In the genomic region with DNA sequence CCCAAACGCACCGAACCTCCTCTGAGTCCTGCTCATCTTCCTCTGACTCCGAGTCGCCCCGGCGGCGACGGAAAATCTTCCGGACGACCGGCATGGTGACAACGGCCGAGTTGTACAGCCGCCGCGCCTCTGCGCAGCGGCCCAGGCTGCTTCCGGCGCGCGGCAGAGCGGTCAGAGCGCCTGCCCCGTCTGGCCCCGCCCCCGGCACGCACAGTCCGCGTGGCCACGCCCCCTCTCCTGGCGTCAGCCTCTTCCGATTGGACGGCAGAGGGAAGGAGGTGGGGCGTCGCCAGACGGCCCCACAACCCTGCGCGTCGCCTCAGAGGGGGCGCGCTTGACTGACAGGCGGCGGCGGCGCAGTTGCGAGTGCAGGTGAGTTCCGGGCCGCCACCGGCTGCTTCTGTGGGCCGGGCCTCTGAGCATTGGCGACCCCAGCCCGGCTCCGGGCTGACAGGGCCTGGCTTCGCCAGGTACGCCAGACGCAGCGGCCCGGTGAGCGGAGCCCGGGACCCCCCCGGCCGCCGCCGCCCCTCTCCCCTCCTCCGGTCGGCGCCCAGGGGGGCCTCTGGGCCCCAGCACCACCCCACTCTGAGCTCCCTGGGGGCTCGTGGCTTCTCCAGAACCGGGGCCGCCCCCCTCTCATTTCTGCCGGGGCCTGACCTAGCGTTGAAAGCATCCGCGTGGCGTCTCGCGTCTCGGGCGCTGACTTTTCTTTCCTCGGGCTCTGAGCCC, we compare ENCODE assay signal across 1 cellular context.
TF ChIP-seq lines count a peak whose summit lies in the region.

A gene with protein sequence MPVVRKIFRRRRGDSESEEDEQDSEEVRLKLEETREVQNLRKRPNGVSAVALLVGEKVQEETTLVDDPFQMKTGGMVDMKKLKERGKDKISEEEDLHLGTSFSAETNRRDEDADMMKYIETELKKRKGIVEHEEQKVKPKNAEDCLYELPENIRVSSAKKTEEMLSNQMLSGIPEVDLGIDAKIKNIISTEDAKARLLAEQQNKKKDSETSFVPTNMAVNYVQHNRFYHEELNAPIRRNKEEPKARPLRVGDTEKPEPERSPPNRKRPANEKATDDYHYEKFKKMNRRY (minus strand): TSS at position 148 of the 732 bp plus-strand sequence. CDS start 54 bp downstream, at position 94.
A gene (plus strand): TSS at position 331 of the 732 bp plus-strand sequence. CDS start 17,098 bp downstream, outside the sequence.

TF ChIP-seq in GM12878, 131 proteins besides CTCF, POLR2A, EP300 and RAD21 (continued from another document):
- TF ChIP-seq, protein P1, sequence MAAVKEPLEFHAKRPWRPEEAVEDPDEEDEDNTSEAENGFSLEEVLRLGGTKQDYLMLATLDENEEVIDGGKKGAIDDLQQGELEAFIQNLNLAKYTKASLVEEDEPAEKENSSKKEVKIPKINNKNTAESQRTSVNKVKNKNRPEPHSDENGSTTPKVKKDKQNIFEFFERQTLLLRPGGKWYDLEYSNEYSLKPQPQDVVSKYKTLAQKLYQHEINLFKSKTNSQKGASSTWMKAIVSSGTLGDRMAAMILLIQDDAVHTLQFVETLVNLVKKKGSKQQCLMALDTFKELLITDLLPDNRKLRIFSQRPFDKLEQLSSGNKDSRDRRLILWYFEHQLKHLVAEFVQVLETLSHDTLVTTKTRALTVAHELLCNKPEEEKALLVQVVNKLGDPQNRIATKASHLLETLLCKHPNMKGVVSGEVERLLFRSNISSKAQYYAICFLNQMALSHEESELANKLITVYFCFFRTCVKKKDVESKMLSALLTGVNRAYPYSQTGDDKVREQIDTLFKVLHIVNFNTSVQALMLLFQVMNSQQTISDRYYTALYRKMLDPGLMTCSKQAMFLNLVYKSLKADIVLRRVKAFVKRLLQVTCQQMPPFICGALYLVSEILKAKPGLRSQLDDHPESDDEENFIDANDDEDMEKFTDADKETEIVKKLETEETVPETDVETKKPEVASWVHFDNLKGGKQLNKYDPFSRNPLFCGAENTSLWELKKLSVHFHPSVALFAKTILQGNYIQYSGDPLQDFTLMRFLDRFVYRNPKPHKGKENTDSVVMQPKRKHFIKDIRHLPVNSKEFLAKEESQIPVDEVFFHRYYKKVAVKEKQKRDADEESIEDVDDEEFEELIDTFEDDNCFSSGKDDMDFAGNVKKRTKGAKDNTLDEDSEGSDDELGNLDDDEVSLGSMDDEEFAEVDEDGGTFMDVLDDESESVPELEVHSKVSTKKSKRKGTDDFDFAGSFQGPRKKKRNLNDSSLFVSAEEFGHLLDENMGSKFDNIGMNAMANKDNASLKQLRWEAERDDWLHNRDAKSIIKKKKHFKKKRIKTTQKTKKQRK (IDR thresholded peaks at IDR 0.05; ENCODE audit: low read depth, low read length): no peak
- TF ChIP-seq, protein P2, sequence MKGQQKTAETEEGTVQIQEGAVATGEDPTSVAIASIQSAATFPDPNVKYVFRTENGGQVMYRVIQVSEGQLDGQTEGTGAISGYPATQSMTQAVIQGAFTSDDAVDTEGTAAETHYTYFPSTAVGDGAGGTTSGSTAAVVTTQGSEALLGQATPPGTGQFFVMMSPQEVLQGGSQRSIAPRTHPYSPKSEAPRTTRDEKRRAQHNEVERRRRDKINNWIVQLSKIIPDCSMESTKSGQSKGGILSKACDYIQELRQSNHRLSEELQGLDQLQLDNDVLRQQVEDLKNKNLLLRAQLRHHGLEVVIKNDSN (IDR thresholded peaks at IDR 0.05; ENCODE audit: borderline replicate concordance, extremely low read length, insufficient read depth, low read depth, low read length): no peak
- TF ChIP-seq KLF5 (IDR thresholded peaks at IDR 0.05; ENCODE audit: partially characterized antibody) (peak; percentile 78), SRF (IDR thresholded peaks at IDR 0.05; ENCODE audit: low read depth in 2 of 2, low read length in 2 of 2) (peak; percentile 11 to 90; a peak in 3 of 4 replicates), EZH2 (IDR thresholded peaks at IDR 0.05; ENCODE audit: borderline replicate concordance, control insufficient read depth, low read depth, low read length) (no peak), SMARCA5 (IDR thresholded peaks at IDR 0.05) (no peak), STAT3 (IDR thresholded peaks at IDR 0.05; ENCODE audit: low read depth, low read length) (no peak), LARP7 (IDR thresholded peaks at IDR 0.05) (0 out of 2 replicates have a peak, but pooled peaks have one; percentile 16), MXI1 (IDR thresholded peaks at IDR 0.05; ENCODE audit: low read depth, low read length) (peak; percentile 96), ZZZ3 (IDR thresholded peaks at IDR 0.05; ENCODE audit: control insufficient read depth, insufficient read length, low read depth) (no peak), ZNF217 (IDR thresholded peaks at IDR 0.05) (no peak), RUNX3 (IDR thresholded peaks at IDR 0.05; ENCODE audit: low read length) (peak; percentile 55; the same call in 1 of the 2 replicates), MYB (IDR thresholded peaks at IDR 0.05; ENCODE audit: borderline replicate concordance, low read depth, low read length) (no peak), SREBF2 (IDR thresholded peaks at IDR 0.05; ENCODE audit: low read length) (no peak), MTA3 (IDR thresholded peaks at IDR 0.05; ENCODE audit: borderline replicate concordance, low read length) (no peak)
- TF ChIP-seq, protein P3, sequence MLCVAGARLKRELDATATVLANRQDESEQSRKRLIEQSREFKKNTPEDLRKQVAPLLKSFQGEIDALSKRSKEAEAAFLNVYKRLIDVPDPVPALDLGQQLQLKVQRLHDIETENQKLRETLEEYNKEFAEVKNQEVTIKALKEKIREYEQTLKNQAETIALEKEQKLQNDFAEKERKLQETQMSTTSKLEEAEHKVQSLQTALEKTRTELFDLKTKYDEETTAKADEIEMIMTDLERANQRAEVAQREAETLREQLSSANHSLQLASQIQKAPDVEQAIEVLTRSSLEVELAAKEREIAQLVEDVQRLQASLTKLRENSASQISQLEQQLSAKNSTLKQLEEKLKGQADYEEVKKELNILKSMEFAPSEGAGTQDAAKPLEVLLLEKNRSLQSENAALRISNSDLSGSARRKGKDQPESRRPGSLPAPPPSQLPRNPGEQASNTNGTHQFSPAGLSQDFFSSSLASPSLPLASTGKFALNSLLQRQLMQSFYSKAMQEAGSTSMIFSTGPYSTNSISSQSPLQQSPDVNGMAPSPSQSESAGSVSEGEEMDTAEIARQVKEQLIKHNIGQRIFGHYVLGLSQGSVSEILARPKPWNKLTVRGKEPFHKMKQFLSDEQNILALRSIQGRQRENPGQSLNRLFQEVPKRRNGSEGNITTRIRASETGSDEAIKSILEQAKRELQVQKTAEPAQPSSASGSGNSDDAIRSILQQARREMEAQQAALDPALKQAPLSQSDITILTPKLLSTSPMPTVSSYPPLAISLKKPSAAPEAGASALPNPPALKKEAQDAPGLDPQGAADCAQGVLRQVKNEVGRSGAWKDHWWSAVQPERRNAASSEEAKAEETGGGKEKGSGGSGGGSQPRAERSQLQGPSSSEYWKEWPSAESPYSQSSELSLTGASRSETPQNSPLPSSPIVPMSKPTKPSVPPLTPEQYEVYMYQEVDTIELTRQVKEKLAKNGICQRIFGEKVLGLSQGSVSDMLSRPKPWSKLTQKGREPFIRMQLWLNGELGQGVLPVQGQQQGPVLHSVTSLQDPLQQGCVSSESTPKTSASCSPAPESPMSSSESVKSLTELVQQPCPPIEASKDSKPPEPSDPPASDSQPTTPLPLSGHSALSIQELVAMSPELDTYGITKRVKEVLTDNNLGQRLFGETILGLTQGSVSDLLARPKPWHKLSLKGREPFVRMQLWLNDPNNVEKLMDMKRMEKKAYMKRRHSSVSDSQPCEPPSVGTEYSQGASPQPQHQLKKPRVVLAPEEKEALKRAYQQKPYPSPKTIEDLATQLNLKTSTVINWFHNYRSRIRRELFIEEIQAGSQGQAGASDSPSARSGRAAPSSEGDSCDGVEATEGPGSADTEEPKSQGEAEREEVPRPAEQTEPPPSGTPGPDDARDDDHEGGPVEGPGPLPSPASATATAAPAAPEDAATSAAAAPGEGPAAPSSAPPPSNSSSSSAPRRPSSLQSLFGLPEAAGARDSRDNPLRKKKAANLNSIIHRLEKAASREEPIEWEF (IDR thresholded peaks at IDR 0.05; ENCODE audit: insufficient replicate concordance, low read depth, low read length): no peak
- TF ChIP-seq, protein P4, sequence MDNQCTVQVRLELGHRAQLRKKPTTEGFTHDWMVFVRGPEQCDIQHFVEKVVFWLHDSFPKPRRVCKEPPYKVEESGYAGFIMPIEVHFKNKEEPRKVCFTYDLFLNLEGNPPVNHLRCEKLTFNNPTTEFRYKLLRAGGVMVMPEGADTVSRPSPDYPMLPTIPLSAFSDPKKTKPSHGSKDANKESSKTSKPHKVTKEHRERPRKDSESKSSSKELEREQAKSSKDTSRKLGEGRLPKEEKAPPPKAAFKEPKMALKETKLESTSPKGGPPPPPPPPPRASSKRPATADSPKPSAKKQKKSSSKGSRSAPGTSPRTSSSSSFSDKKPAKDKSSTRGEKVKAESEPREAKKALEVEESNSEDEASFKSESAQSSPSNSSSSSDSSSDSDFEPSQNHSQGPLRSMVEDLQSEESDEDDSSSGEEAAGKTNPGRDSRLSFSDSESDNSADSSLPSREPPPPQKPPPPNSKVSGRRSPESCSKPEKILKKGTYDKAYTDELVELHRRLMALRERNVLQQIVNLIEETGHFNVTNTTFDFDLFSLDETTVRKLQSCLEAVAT (IDR thresholded peaks at IDR 0.05): no peak
- TF ChIP-seq, protein P5, sequence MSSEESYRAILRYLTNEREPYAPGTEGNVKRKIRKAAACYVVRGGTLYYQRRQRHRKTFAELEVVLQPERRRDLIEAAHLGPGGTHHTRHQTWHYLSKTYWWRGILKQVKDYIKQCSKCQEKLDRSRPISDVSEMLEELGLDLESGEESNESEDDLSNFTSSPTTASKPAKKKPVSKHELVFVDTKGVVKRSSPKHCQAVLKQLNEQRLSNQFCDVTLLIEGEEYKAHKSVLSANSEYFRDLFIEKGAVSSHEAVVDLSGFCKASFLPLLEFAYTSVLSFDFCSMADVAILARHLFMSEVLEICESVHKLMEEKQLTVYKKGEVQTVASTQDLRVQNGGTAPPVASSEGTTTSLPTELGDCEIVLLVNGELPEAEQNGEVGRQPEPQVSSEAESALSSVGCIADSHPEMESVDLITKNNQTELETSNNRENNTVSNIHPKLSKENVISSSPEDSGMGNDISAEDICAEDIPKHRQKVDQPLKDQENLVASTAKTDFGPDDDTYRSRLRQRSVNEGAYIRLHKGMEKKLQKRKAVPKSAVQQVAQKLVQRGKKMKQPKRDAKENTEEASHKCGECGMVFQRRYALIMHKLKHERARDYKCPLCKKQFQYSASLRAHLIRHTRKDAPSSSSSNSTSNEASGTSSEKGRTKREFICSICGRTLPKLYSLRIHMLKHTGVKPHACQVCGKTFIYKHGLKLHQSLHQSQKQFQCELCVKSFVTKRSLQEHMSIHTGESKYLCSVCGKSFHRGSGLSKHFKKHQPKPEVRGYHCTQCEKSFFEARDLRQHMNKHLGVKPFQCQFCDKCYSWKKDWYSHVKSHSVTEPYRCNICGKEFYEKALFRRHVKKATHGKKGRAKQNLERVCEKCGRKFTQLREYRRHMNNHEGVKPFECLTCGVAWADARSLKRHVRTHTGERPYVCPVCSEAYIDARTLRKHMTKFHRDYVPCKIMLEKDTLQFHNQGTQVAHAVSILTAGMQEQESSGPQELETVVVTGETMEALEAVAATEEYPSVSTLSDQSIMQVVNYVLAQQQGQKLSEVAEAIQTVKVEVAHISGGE (CRISPR knock-in tag; IDR thresholded peaks at IDR 0.05): no peak
- TF ChIP-seq, protein P6, sequence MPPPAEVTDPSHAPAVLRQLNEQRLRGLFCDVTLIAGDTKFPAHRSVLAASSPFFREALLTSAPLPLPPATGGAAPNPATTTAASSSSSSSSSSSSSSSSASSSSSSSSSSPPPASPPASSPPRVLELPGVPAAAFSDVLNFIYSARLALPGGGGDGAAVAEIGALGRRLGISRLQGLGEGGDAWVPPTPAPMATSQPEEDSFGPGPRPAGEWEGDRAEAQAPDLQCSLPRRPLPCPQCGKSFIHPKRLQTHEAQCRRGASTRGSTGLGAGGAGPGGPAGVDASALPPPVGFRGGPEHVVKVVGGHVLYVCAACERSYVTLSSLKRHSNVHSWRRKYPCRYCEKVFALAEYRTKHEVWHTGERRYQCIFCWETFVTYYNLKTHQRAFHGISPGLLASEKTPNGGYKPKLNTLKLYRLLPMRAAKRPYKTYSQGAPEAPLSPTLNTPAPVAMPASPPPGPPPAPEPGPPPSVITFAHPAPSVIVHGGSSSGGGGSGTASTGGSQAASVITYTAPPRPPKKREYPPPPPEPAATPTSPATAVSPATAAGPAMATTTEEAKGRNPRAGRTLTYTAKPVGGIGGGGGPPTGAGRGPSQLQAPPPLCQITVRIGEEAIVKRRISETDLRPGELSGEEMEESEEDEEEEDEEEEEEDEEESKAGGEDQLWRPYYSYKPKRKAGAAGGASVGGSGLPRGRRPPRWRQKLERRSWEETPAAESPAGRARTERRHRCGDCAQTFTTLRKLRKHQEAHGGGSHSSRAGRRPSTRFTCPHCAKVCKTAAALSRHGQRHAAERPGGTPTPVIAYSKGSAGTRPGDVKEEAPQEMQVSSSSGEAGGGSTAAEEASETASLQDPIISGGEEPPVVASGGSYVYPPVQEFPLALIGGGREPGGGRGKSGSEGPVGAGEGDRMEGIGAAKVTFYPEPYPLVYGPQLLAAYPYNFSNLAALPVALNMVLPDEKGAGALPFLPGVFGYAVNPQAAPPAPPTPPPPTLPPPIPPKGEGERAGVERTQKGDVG (CRISPR knock-in tag; IDR thresholded peaks at IDR 0.05): no peak
